17 cellular contexts compared by ENCODE assay signal in the genomic region with DNA sequence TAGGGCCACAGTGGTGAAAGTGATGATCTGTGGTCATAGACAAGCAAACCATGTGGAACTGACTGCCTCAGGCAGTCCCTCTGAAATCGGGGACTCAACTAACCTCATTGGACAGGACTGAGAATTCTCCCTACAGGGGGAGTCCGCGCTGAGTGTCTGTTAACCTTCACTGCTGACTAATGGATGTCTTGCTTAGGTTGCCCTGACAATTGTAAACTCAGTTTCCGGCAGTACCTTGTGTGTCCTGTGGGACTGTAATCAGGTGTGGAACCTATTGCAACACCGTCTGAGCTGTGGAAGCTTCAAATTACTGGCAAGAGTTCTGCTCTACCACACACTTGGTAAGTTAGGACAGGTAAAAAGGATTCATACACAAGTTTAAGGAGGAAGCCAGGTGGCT. TPM values are rescaled to one million over a fixed set of nuclear protein-coding genes. Genes with fewer than 3 reads are reported as not detected.
DNase-seq lines count a peak whose midpoint lies in the region; ATAC-seq and TF ChIP-seq lines count a peak whose summit lies in the region.
"Had no signal": no experiment of that assay in that cellular context is flagged by ENCODE, and none has a peak within 500 bp of the region (broad histone marks: within the 10 kb centered on the region; RNA-seq: fewer than 3 reads in every experiment).

No MANE protein-coding gene starts in this region.

- H3K27me3 ChIP-seq in hepatocyte = no peaks in the 10 kb centered on the region
- no peaks in the 10 kb centered on the region for H3K27me3 ChIP-seq in subcutaneous abdominal adipose tissue (ENCODE audit: control insufficient read depth in 5 of 5, insufficient read depth in 4 of 5, low read length in 5 of 5)
- H3K27me3 ChIP-seq: tibial nerve had no signal

- H3K9ac ChIP-seq in subcutaneous abdominal adipose tissue (ENCODE audit: low read length in 5 of 5) = no peak overlapping the region

- 0 out of 2 replicates have a peak overlapping the region, but pooled peaks have one; percentile 37 for H3K27ac Mint-ChIP-seq in WTC11
- H3K27ac Mint-ChIP-seq in activated CD4-positive, alpha-beta T cell treated with anti-CD3 and anti-CD28 coated beads, Interleukin-2, amount 10 ng/mL, durations not matched to agents 7 days and 5 days = no peak overlapping the region
- H3K27ac Mint-ChIP-seq: activated naive CD4-positive, alpha-beta T cell treated with anti-CD3 and anti-CD28 coated beads, Interleukin-2, amount 10 ng/mL, durations not matched to agents 7 days and 5 days; nephron progenitor cell; T-helper 2 cell treated with Interferon-gamma antibody and Interleukin-4, amounts not matched to agents 5 μg/mL and 100 μg/mL, for 36 hours had no signal

- H3K9me3 ChIP-seq in hepatocyte (ENCODE audit: low read depth) (peaks cover 3% of the 10 kb centered on the region), subcutaneous abdominal adipose tissue (ENCODE audit: control insufficient read depth in 5 of 5, low read length in 5 of 5) (peaks cover 0 to under 1% (median 0%) of the 10 kb centered on the region in 5 donors)

- H3K4me1 ChIP-seq in hepatocyte (ENCODE audit: insufficient read depth) (peaks cover 4% of the 10 kb centered on the region), subcutaneous abdominal adipose tissue (ENCODE audit: control insufficient read depth in 5 of 5, insufficient read depth in 5 of 5, low read length in 5 of 5) (peaks cover 0 to 12% (median 4%) of the 10 kb centered on the region in 5 donors)

- no peaks in the 10 kb centered on the region for H3K27me3 Mint-ChIP-seq in WTC11 (ENCODE audit: low read depth)
- no peaks in the 10 kb centered on the region for H3K27me3 Mint-ChIP-seq in activated CD4-positive, alpha-beta T cell treated with anti-CD3 and anti-CD28 coated beads, Interleukin-2, amount 10 ng/mL, durations not matched to agents 7 days and 5 days
- H3K27me3 Mint-ChIP-seq: activated naive CD4-positive, alpha-beta T cell treated with anti-CD3 and anti-CD28 coated beads, Interleukin-2, amount 10 ng/mL, durations not matched to agents 7 days and 5 days had no signal

- peak overlapping the region; percentile 12 for H3K4me2 ChIP-seq in hepatocyte
- H3K4me2 ChIP-seq: PC-9, smooth muscle cell had no signal

- H3K36me3 ChIP-seq in hepatocyte (replicated peaks; ENCODE audit: insufficient read depth, low read depth) (no peaks in the 10 kb centered on the region), subcutaneous abdominal adipose tissue (ENCODE audit: control insufficient read depth in 5 of 5, insufficient read depth in 5 of 5, low read length in 5 of 5) (peaks cover 1 to 6% (median 3%) of the 10 kb centered on the region in 5 donors)

- WGBS in hepatocyte (ENCODE audit: low lambda C conversion rate, missing lambda C conversion rate) = 25% methylated on average over 5 of the region's 5 CpGs

- H2AFZ ChIP-seq in hepatocyte = no peak overlapping the region
- H2AFZ ChIP-seq: PC-9 had no signal

- POLR2A ChIA-PET in WTC11 (lab: Charles Lee) = no interaction called here
- POLR2A ChIA-PET in activated CD4-positive, alpha-beta T cell treated with anti-CD3 and anti-CD28 coated beads, Interleukin-2, amount 10 ng/mL, durations not matched to agents 7 days and 5 days (lab: Charles Lee) = no interaction called here

- peak; percentile 94 for ATAC-seq in WTC11
- ATAC-seq: HCT116 had no signal

- no peak overlapping the region for H3K4me3 Mint-ChIP-seq in WTC11
- H3K4me3 Mint-ChIP-seq in activated CD4-positive, alpha-beta T cell treated with anti-CD3 and anti-CD28 coated beads, Interleukin-2, amount 10 ng/mL, durations not matched to agents 7 days and 5 days = no peak overlapping the region
- H3K4me3 Mint-ChIP-seq: activated naive CD4-positive, alpha-beta T cell treated with anti-CD3 and anti-CD28 coated beads, Interleukin-2, amount 10 ng/mL, durations not matched to agents 7 days and 5 days; nephron progenitor cell; T-helper 2 cell treated with Interferon-gamma antibody and Interleukin-4, amounts not matched to agents 5 μg/mL and 100 μg/mL, for 36 hours had no signal

- peak; percentile 5 for DNase-seq in NCI-H1436 (lab: John Stamatoyannopoulos, UW)
- DNase-seq in NCI-H1436 treated with DMSO at 0.1 percent for 48 hours (lab: John Stamatoyannopoulos, UW) = no peak
- no peak for DNase-seq in WTC11 (ENCODE audit: low spot score)
- DNase-seq in hepatocyte (ENCODE audit: low spot score) = peak; percentile 39
- no peak for DNase-seq in A172 (ENCODE audit: low spot score)
- DNase-seq in activated CD4-positive, alpha-beta T cell treated with anti-CD3 and anti-CD28 coated beads, Interleukin-2, amount 10 ng/mL, durations not matched to agents 7 days and 5 days = no peak
- no peak for DNase-seq in caudate nucleus (lab: John Stamatoyannopoulos, UW)
- DNase-seq: activated naive CD4-positive, alpha-beta T cell treated with anti-CD3 and anti-CD28 coated beads, Interleukin-2, amount 10 ng/mL, durations not matched to agents 7 days and 5 days; kidney; NCI-H2107; nephron progenitor cell; PC-9 had no signal

- H3K27ac ChIP-seq in hepatocyte (peak overlapping the region; percentile 2), subcutaneous abdominal adipose tissue (ENCODE audit: low read depth, low read length) (peak overlapping the region; percentile 0), caudate nucleus (ENCODE audit: low read depth, low read length) (no peak overlapping the region)
- H3K27ac ChIP-seq: PC-9 had no signal

- no peaks in the 10 kb centered on the region for H3K9me2 ChIP-seq in hepatocyte (replicated peaks; ENCODE audit: insufficient read depth)

- H3K4me1 Mint-ChIP-seq in WTC11 = peaks cover 14% of the 10 kb centered on the region
- H3K4me1 Mint-ChIP-seq in activated CD4-positive, alpha-beta T cell treated with anti-CD3 and anti-CD28 coated beads, Interleukin-2, amount 10 ng/mL, durations not matched to agents 7 days and 5 days = no peaks in the 10 kb centered on the region
- H3K4me1 Mint-ChIP-seq: activated naive CD4-positive, alpha-beta T cell treated with anti-CD3 and anti-CD28 coated beads, Interleukin-2, amount 10 ng/mL, durations not matched to agents 7 days and 5 days; nephron progenitor cell had no signal

- TF ChIP-seq CTCF in WTC11 (IDR thresholded peaks at IDR 0.05) = no peak
- TF ChIP-seq CTCF in hepatocyte (IDR thresholded peaks at IDR 0.05; ENCODE audit: poor library complexity) = no peak

- H3K79me2 ChIP-seq in hepatocyte = no peaks in the 10 kb centered on the region

- H3K4me3 ChIP-seq in hepatocyte (no peak overlapping the region), subcutaneous abdominal adipose tissue (ENCODE audit: low read depth in 1 of 5, low read length in 5 of 5) (no peak overlapping the region)
- H3K4me3 ChIP-seq: PC-9, smooth muscle cell, tibial nerve had no signal

- no peaks in the 10 kb centered on the region for H4K20me1 ChIP-seq in hepatocyte (ENCODE audit: insufficient read depth, poor library complexity, severe bottlenecking)

- CTCF ChIA-PET in WTC11 (lab: Charles Lee) = interaction anchor here (0.9 to 3.7 kb wide), 7 partner anchors 28 to 353 kb away, joined by 3 to 17 read pairs (median 5); a partner anchor contains a TSS
- CTCF ChIA-PET in activated CD4-positive, alpha-beta T cell treated with anti-CD3 and anti-CD28 coated beads, Interleukin-2, amount 10 ng/mL, durations not matched to agents 7 days and 5 days (lab: Charles Lee) = interaction anchor here (0.6 to 2.3 kb wide), 4 partner anchors 10 to 269 kb away, joined by 3 to 10 read pairs (median 3); no protein-coding TSS in a partner anchor

- peaks cover 2% of the 10 kb centered on the region for H3K9me3 Mint-ChIP-seq in WTC11
- H3K9me3 Mint-ChIP-seq in activated CD4-positive, alpha-beta T cell treated with anti-CD3 and anti-CD28 coated beads, Interleukin-2, amount 10 ng/mL, durations not matched to agents 7 days and 5 days = peaks cover 20% of the 10 kb centered on the region

- H3K36me3 Mint-ChIP-seq in WTC11 = peaks cover 16% of the 10 kb centered on the region
- peaks cover 20% of the 10 kb centered on the region for H3K36me3 Mint-ChIP-seq in activated CD4-positive, alpha-beta T cell treated with anti-CD3 and anti-CD28 coated beads, Interleukin-2, amount 10 ng/mL, durations not matched to agents 7 days and 5 days (ENCODE audit: low read depth)

TF ChIP-seq in WTC11, 78 proteins besides CTCF, POLR2A, EP300 and RAD21 (continues in another document):
- TF ChIP-seq, protein P1, sequence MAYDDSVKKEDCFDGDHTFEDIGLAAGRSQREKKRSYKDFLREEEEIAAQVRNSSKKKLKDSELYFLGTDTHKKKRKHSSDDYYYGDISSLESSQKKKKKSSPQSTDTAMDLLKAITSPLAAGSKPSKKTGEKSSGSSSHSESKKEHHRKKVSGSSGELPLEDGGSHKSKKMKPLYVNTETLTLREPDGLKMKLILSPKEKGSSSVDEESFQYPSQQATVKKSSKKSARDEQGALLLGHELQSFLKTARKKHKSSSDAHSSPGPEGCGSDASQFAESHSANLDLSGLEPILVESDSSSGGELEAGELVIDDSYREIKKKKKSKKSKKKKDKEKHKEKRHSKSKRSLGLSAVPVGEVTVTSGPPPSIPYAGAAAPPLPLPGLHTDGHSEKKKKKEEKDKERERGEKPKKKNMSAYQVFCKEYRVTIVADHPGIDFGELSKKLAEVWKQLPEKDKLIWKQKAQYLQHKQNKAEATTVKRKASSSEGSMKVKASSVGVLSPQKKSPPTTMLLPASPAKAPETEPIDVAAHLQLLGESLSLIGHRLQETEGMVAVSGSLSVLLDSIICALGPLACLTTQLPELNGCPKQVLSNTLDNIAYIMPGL (CRISPR knock-in tag; IDR thresholded peaks at IDR 0.05) = no peak

RNA-seq across cellular contexts. Expression of a gene that starts 21.8 kb away (rescaled TPM):
- 4.5 to 5.6 TPM (median 4.7 TPM) in 3 replicates for total RNA-seq in WTC11 (2021)
- 3.3 and 3.4 TPM in 2 replicates for total RNA-seq in hepatocyte
- polyA plus RNA-seq in hepatocyte = 1.8 and 2.2 TPM in 2 replicates
- 6.5 and 9.0 TPM in 2 replicates for total RNA-seq in A172 (2014; rRNA removed; shearing (Covaris generic))
- total RNA-seq in activated CD4-positive, alpha-beta T cell treated with anti-CD3 and anti-CD28 coated beads, Interleukin-2, amount 10 ng/mL, durations not matched to agents 7 days and 5 days = 1 to 10 TPM; 4.6 to 5.6 TPM

RNA-seq across cellular contexts. Expression of a gene that starts 22.3 kb away (rescaled TPM):
- total RNA-seq in WTC11 (2021) (6.7 to 8.9 TPM (median 6.8 TPM) in 3 replicates), hepatocyte (8.4 and 10.0 TPM in 2 replicates)
- 12.8 and 13.2 TPM in 2 replicates for polyA plus RNA-seq in hepatocyte
- total RNA-seq in A172 (2014; rRNA removed; shearing (Covaris generic)) = 7.2 and 9.2 TPM in 2 replicates
- 1 to 10 TPM; 4.4 to 4.9 TPM for total RNA-seq in activated CD4-positive, alpha-beta T cell treated with anti-CD3 and anti-CD28 coated beads, Interleukin-2, amount 10 ng/mL, durations not matched to agents 7 days and 5 days

RNA-seq across cellular contexts. Expression of a gene that starts 54.4 kb away (rescaled TPM):
- total RNA-seq in WTC11 (2021) (2.5 to 3.3 TPM (median 3.1 TPM) in 3 replicates), hepatocyte (1.2 and 4.7 TPM in 2 replicates)
- polyA plus RNA-seq in hepatocyte = 1.2 and 3.9 TPM in 2 replicates
- total RNA-seq in A172 (2014; rRNA removed; shearing (Covaris generic)) = 4.8 and 6.3 TPM in 2 replicates
- total RNA-seq in activated CD4-positive, alpha-beta T cell treated with anti-CD3 and anti-CD28 coated beads, Interleukin-2, amount 10 ng/mL, durations not matched to agents 7 days and 5 days = 1 to 10 TPM; 1.2 to 1.6 TPM

RNA-seq across cellular contexts. Expression of a gene that starts 55.9 kb away (rescaled TPM):
- total RNA-seq in WTC11 (2021) (0.02 to 0.11 TPM in 2 of 3 replicates, not detected in the other), hepatocyte (0.03 TPM in 1 of 2 replicates, not detected in the other)
- polyA plus RNA-seq in hepatocyte = not detected in 2 replicates
- not detected in 2 replicates for total RNA-seq in A172 (2014; rRNA removed; shearing (Covaris generic))
- not detected for total RNA-seq in activated CD4-positive, alpha-beta T cell treated with anti-CD3 and anti-CD28 coated beads, Interleukin-2, amount 10 ng/mL, durations not matched to agents 7 days and 5 days
- total RNA-seq: PC-9 had no signal
- polyA plus RNA-seq: smooth muscle cell had no signal

Comparison
In these comparisons a context has a peak if more than half of its experiments do, and no peak if none do; other contexts are left out.
1. DNase-seq: peak in NCI-H1436 (single experiment) and hepatocyte (single experiment); none in NCI-H1436 treated with DMSO at 0.1 percent for 48 hours (single experiment), WTC11 (single experiment), A172 (single experiment), activated CD4-positive, alpha-beta T cell treated with anti-CD3 and anti-CD28 coated beads, Interleukin-2, amount 10 ng/mL, durations not matched to agents 7 days and 5 days (single experiment) and caudate nucleus (0 of 61).